ENCODE assay signal across 9 cellular contexts in genomic region chr1:5993553-5994510, GRCh38. TPM values are rescaled to one million over a fixed set of nuclear protein-coding genes. Genes with fewer than 3 reads are reported as not detected.
A peak's percentile ranks its signal among the peaks of the same experiment; 100 is the strongest.
DNase-seq lines count a peak whose midpoint lies in the region; ATAC-seq and TF ChIP-seq lines count a peak whose summit lies in the region.
"Had no signal": no experiment of that assay in that cellular context is flagged by ENCODE, and none has a peak within 500 bp of the region (broad histone marks: within the 10 kb centered on the region; RNA-seq: fewer than 3 reads in every experiment).

No MANE protein-coding gene starts in this region.

- no peak for TF ChIP-seq CTCF in DND-41 (IDR thresholded peaks at IDR 0.05; ENCODE audit: borderline replicate concordance, extremely low read depth, low read length, poor library complexity, severe bottlenecking)

- POLR2A ChIA-PET in naive thymus-derived CD8-positive, alpha-beta T cell (lab: Charles Lee): interaction anchor here (0.9 to 7.7 kb wide), 2 partner anchors 9 to 33 kb away, joined by 3 to 133 read pairs; no protein-coding TSS in a partner anchor

- H3K9me3 Mint-ChIP-seq in naive thymus-derived CD8-positive, alpha-beta T cell: no peaks in the 10 kb centered on the region

- H3K79me2 ChIP-seq in DND-41 (ENCODE audit: insufficient read depth, low read length): peaks cover 37% of the 10 kb centered on the region

- H3K4me1 Mint-ChIP-seq in naive thymus-derived CD8-positive, alpha-beta T cell: peaks cover 23 to 60% (median 53%) of the 10 kb centered on the region in 4 donors

- peak overlapping the region; percentile 38 to 90; a peak in 3 of 4 replicates for H3K4me3 ChIP-seq in DND-41 (ENCODE audit: low read depth in 1 of 2, low read length in 2 of 2)

- peaks cover 42% of the 10 kb centered on the region for H3K4me1 ChIP-seq in DND-41 (ENCODE audit: insufficient read depth, low read length)
- H3K4me1 ChIP-seq: right lobe of liver had no signal

- H3K27ac ChIP-seq in DND-41 (ENCODE audit: low read length): peak overlapping the region; percentile 6; the same call in 1 of the 2 replicates
- peak overlapping the region; percentile 26 for H3K27ac ChIP-seq in caudate nucleus (ENCODE audit: low read depth, low read length)
- H3K27ac ChIP-seq: right lobe of liver had no signal

- no peak for DNase-seq in DND-41
- peak; percentile 42 for DNase-seq in OCI-M1 (lab: John Stamatoyannopoulos, UW)
- DNase-seq in caudate nucleus (lab: John Stamatoyannopoulos, UW): no peak
- DNase-seq in naive thymus-derived CD8-positive, alpha-beta T cell: peak in 3 of 10 donors; percentile 12 to 63 (median 22)
- DNase-seq in activated gamma-delta T cell treated with Interleukin-2 at 50 U/mL for 16 hours: no peak
- no peak for DNase-seq in SW480 (ENCODE audit: low spot score)
- no peak for DNase-seq in NCI-H2029 treated with DMSO at 0.1 percent for 48 hours (lab: John Stamatoyannopoulos, UW)
- DNase-seq in NCI-H187 treated with DMSO at 0.1 percent for 48 hours (lab: John Stamatoyannopoulos, UW): no peak

- ATAC-seq in DND-41 (ENCODE audit: insufficient read depth, low read depth): no peak
- ATAC-seq in naive thymus-derived CD8-positive, alpha-beta T cell: no peak
- ATAC-seq: right lobe of liver had no signal

- H3K27me3 ChIP-seq in DND-41 (ENCODE audit: insufficient read depth, low read length, poor library complexity): no peaks in the 10 kb centered on the region
- H3K27me3 ChIP-seq: right lobe of liver had no signal

- peak overlapping the region; percentile 91 to 98 (median 96) for H3K27ac Mint-ChIP-seq in naive thymus-derived CD8-positive, alpha-beta T cell

- no peaks in the 10 kb centered on the region for H3K36me3 Mint-ChIP-seq in naive thymus-derived CD8-positive, alpha-beta T cell

- peak overlapping the region; percentile 79 for H2AFZ ChIP-seq in DND-41 (ENCODE audit: low read depth, low read length)

- peak overlapping the region; percentile 48 for H3K9ac ChIP-seq in DND-41 (ENCODE audit: low read depth, low read length)

- peaks cover 0 to 2% (median 0%) of the 10 kb centered on the region in 5 donors for H3K27me3 Mint-ChIP-seq in naive thymus-derived CD8-positive, alpha-beta T cell

- no peaks in the 10 kb centered on the region for H3K9me3 ChIP-seq in DND-41 (ENCODE audit: insufficient read depth, low read length, severe bottlenecking)
- H3K9me3 ChIP-seq: right lobe of liver had no signal

- H4K20me1 ChIP-seq in DND-41 (ENCODE audit: insufficient read depth, low read length): peaks cover 69% of the 10 kb centered on the region

- peak overlapping the region; percentile 90 to 99 (median 96) for H3K4me3 Mint-ChIP-seq in naive thymus-derived CD8-positive, alpha-beta T cell

- peaks cover 10% of the 10 kb centered on the region for H3K36me3 ChIP-seq in DND-41 (ENCODE audit: insufficient read depth, low read length)
- H3K36me3 ChIP-seq: right lobe of liver had no signal

- peak overlapping the region; percentile 71 for H3K4me2 ChIP-seq in DND-41 (ENCODE audit: insufficient read depth, low read length)

RNA-seq across cellular contexts. Expression of gene NPHP4, which starts 1.6 kb away (rescaled TPM):
- 1 to 10 TPM; 6.2 to 6.3 TPM for total RNA-seq in naive thymus-derived CD8-positive, alpha-beta T cell
- polyA plus RNA-seq in naive thymus-derived CD8-positive, alpha-beta T cell: under 1 TPM; 0.14 to 0.97 (median 0.22) TPM

RNA-seq across cellular contexts. Expression of gene KCNAB2, which starts 51.9 kb away (rescaled TPM):
- total RNA-seq in naive thymus-derived CD8-positive, alpha-beta T cell: 100 to 1,000 TPM; 189 to 190 TPM
- 10 to 100 TPM; 17.8 to 46.6 (median 21.4) TPM for polyA plus RNA-seq in naive thymus-derived CD8-positive, alpha-beta T cell
